Comparison of ENCODE assay signal across 8 cellular contexts in the genomic region with DNA sequence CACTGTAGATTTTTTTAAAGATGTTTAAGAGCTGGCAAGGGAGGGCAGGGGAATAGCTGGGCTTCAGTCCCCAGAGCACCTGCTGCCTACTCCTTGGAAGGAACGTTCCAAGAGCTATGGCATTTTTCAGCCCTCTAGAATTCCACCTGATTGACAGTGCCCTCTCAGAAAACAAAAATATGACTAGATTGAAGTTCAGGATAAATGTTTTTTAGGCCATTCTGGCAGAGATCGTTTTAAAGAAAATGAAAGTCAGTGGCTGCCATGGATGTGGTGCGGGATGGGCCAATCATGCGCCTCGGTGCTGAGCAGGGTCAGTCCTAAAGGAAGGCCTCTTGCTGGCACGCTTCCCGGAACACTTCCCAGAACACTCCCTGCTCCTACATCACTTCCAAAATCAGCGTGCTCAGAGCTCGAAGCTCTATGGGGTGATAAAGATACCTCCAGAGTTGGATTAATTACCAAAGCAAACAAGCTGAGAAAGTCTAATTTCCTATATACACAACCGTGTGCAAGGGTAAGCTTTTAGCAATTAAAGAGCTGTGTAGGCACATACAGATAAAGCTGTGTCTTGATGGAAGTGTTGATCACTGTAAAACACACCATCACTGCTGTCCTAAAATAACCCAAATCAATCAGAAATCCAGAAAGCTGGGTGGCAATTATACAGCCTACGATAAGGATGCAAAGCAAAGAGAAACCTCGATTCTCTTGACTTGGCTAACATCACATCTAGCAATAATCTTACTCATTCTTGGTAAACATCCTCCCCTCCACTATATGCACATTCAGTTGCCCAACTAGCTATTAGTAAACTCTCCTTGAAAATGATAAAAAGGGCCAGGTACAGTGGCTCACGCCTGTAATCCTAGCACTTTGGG. TPM values are rescaled to one million over a fixed set of nuclear protein-coding genes. Genes with fewer than 3 reads are reported as not detected.
DNase-seq lines count a peak whose midpoint lies in the region; ATAC-seq, FAIRE-seq and TF ChIP-seq lines count a peak whose summit lies in the region.

No MANE protein-coding gene starts in this region.

- H3K79me2 ChIP-seq in PC-9 (ENCODE audit: low read depth) = no peaks in the 10 kb centered on the region; the same call in 1 of the 2 replicates

- no peak for ATAC-seq in HG03039 (IDR thresholded peaks at IDR 0.05; ENCODE audit: unreplicated experiment)
- ATAC-seq in HG03025 (IDR thresholded peaks at IDR 0.05; ENCODE audit: low FRiP score, unreplicated experiment) = no peak

- no TSS peak for BruUV-seq in PC-9 (replicated peaks; lab: Mats Ljungman, UMichigan)

- H3K36me3 ChIP-seq in PC-9 (ENCODE audit: low read depth) = no peaks in the 10 kb centered on the region

- no peaks in the 10 kb centered on the region for H3K9me3 ChIP-seq in PC-9 (ENCODE audit: insufficient read depth, low read depth)

- CTCF ChIA-PET in PC-9 (lab: Charles Lee) = no interaction called here

- no peak for FAIRE-seq in GM19239 (lab: Jason Lieb, UNC)

- peaks cover 16% of the 10 kb centered on the region for H3F3A ChIP-seq in PC-9 (ENCODE audit: insufficient read depth, low read depth)

- H2AFZ ChIP-seq in PC-9 = peak overlapping the region; percentile 42

- DNase-seq in DMS79 (lab: John Stamatoyannopoulos, UW) (peak; percentile 59), PC-9 (peak in 1 of 2 experiments; percentile 85), fibroblast of villous mesenchyme (ENCODE audit: low read depth) (peak; percentile 92), posterior cingulate gyrus (peak in 9 of 10 donors; percentile 9 to 90 (median 58)), GM19239 (ENCODE audit: insufficient read length, low spot score) (no peak)
- DNase-seq in activated CD4-positive, alpha-beta T cell treated with anti-CD3 and anti-CD28 coated beads, Interleukin-2, amount 50 U/mL, for 1 hour = no peak

- no peaks in the 10 kb centered on the region for H4K20me1 ChIP-seq in PC-9 (ENCODE audit: insufficient read depth)

- H3K9me2 ChIP-seq in PC-9 (ENCODE audit: insufficient read depth) = no peaks in the 10 kb centered on the region

- POLR2A ChIA-PET in PC-9 (lab: Charles Lee; ENCODE audit: unreplicated experiment) = no interaction called here

- H3K4me2 ChIP-seq in PC-9 = peak overlapping the region; percentile 65

- intact Hi-C loops in PC-9 (cut with micrococcal nuclease; ENCODE audit: unreplicated experiment) (no loop called here), posterior cingulate gyrus (cut with DNase I) (no loop called here)

- no peaks in the 10 kb centered on the region for H3K27me3 ChIP-seq in PC-9 (ENCODE audit: insufficient read depth, low read depth)

- peak overlapping the region; percentile 57 for H3K27ac ChIP-seq in PC-9

- TF ChIP-seq CTCF in PC-9 (conservative IDR thresholded peaks at IDR 0.05) (no peak), fibroblast of villous mesenchyme (IDR thresholded peaks at IDR 0.05; ENCODE audit: insufficient read depth, low read depth, low read length) (no peak)

- peaks cover 34% of the 10 kb centered on the region for H3K4me1 ChIP-seq in PC-9 (replicated peaks; ENCODE audit: insufficient read depth)

- H3K4me3 ChIP-seq in PC-9 (peak overlapping the region; percentile 20; the same call in 1 of the 2 replicates), fibroblast of villous mesenchyme (ENCODE audit: low read depth, low read length) (peak overlapping the region; percentile 32)

RNA-seq across cellular contexts. Expression of a gene that starts 34.6 kb away (rescaled TPM):
- total RNA-seq in PC-9 (2021) (1.6 and 2.5 TPM in 2 replicates), fibroblast of villous mesenchyme (15.8 and 17.7 TPM in 2 replicates)

Comparison
In these comparisons a context has a peak if more than half of its experiments do, and no peak if none do; other contexts are left out.
1. DNase-seq: peak in DMS79 (single experiment), fibroblast of villous mesenchyme (single experiment) and posterior cingulate gyrus (9 of 10); none in GM19239 (single experiment) and activated CD4-positive, alpha-beta T cell treated with anti-CD3 and anti-CD28 coated beads, Interleukin-2, amount 50 U/mL, for 1 hour (single experiment).